Comparison of ENCODE assay signal across 31 cellular contexts in the genomic region with DNA sequence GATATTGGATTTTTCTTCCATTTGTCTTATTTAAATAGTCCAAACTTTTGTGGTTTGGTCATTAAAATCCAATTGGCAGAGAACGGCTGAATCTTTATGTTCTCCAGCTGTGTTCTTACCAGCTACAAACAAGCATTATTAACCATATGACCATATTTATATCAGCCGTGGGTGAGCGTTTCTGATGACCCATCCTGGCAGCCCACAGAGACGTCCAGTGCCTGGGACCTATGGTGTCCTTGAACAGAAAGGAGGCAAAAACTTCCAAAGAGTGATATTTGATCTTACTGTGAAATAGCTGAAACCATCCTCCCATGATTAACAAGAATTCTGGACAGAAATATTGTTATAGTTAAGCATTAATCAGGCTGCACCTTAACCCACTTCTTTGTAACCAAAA.
"Had no signal": no experiment of that assay in that cellular context is flagged by ENCODE, and none has a peak within 500 bp of the region (broad histone marks: within the 10 kb centered on the region; RNA-seq: fewer than 3 reads in every experiment).

No MANE protein-coding gene starts in this region.

- H3K4me3 ChIP-seq: coronary artery, esophagus muscularis mucosa, gastroesophageal sphincter, heart right ventricle, lung, prostate gland, right atrium auricular region, smooth muscle cell, stomach, thyroid gland, vagina had no signal

- H3K27me3 Mint-ChIP-seq: memory B cell; naive thymus-derived CD4-positive, alpha-beta T cell had no signal

- H3K27ac Mint-ChIP-seq: immature natural killer cell; memory B cell; naive thymus-derived CD4-positive, alpha-beta T cell; nephron progenitor cell; stimulated activated effector memory CD8-positive, alpha-beta T cell treated with anti-CD3 and anti-CD28 coated beads, Interleukin-12 subunit alpha, Interleukin-12 subunit beta, amount 100 ng/mL, for 72 hours had no signal

- H3K9me3 Mint-ChIP-seq: memory B cell; nephron progenitor cell; stimulated activated effector memory CD8-positive, alpha-beta T cell treated with anti-CD3 and anti-CD28 coated beads, Interleukin-12 subunit alpha, Interleukin-12 subunit beta, amount 100 ng/mL, for 72 hours had no signal

- H3K4me1 Mint-ChIP-seq: immature natural killer cell; memory B cell; naive thymus-derived CD4-positive, alpha-beta T cell; nephron progenitor cell; stimulated activated effector memory CD8-positive, alpha-beta T cell treated with anti-CD3 and anti-CD28 coated beads, Interleukin-12 subunit alpha, Interleukin-12 subunit beta, amount 100 ng/mL, for 72 hours had no signal

- DNase-seq: dermis blood vessel endothelial cell; effector memory CD4-positive, alpha-beta T cell; foreskin keratinocyte; glutamatergic neuron; heart right ventricle; hypothalamus; immature natural killer cell; islet precursor cell; kidney glomerular epithelial cell; left colon; naive thymus-derived CD4-positive, alpha-beta T cell; nephron progenitor cell; nucleus accumbens; stimulated activated CD4-positive, alpha-beta T cell treated with anti-CD3 and anti-CD28 coated beads, Interleukin-12 subunit alpha, Interleukin-12 subunit beta, amount 100 ng/mL, for 4 hours; stimulated activated CD4-positive, alpha-beta T cell treated with anti-CD3 and anti-CD28 coated beads, Interleukin-2, amount 100 ng/mL, for 24 hours; stimulated activated CD4-positive, alpha-beta T cell treated with anti-CD3 and anti-CD28 coated beads, Interleukin-4, amount 100 ng/mL, for 24 hours; stimulated activated naive CD4-positive, alpha-beta T cell treated with Interleukin-2 at 50 U/mL for 16 hours; stomach; thyroid gland; trophoblast cell had no signal

- H3K27ac ChIP-seq: coronary artery, esophagus muscularis mucosa, foreskin keratinocyte, gastroesophageal sphincter, heart right ventricle, prostate gland, right atrium auricular region, stomach, thyroid gland, vagina had no signal

- H3K4me1 ChIP-seq: esophagus muscularis mucosa, foreskin keratinocyte, gastroesophageal sphincter, heart right ventricle, prostate gland, right atrium auricular region, stomach, thyroid gland had no signal

- H3K4me3 Mint-ChIP-seq: immature natural killer cell; memory B cell; mesothelial cell of epicardium; naive thymus-derived CD4-positive, alpha-beta T cell; nephron progenitor cell; stimulated activated effector memory CD8-positive, alpha-beta T cell treated with anti-CD3 and anti-CD28 coated beads, Interleukin-12 subunit alpha, Interleukin-12 subunit beta, amount 100 ng/mL, for 72 hours had no signal

- H3K36me3 ChIP-seq: esophagus muscularis mucosa, gastroesophageal sphincter, heart right ventricle, prostate gland, right atrium auricular region, stomach, thyroid gland, vagina had no signal

- H3K9me3 ChIP-seq: esophagus muscularis mucosa, gastroesophageal sphincter, heart right ventricle, prostate gland, right atrium auricular region, stomach, thyroid gland, vagina had no signal

- H3K27me3 ChIP-seq: esophagus muscularis mucosa, gastroesophageal sphincter, heart right ventricle, right atrium auricular region, stomach, thyroid gland, vagina had no signal

- H3K4me2 ChIP-seq: smooth muscle cell had no signal

- H3K36me3 Mint-ChIP-seq: immature natural killer cell; memory B cell; mesothelial cell of epicardium; naive thymus-derived CD4-positive, alpha-beta T cell; stimulated activated effector memory CD8-positive, alpha-beta T cell treated with anti-CD3 and anti-CD28 coated beads, Interleukin-12 subunit alpha, Interleukin-12 subunit beta, amount 100 ng/mL, for 72 hours had no signal
